ENCODE assay signal across 21 cellular contexts in genomic region chr19:30358821-30359580, GRCh38. TPM values are rescaled to one million over a fixed set of nuclear protein-coding genes. Genes with fewer than 3 reads are reported as not detected.
"Had no signal": no experiment of that assay in that cellular context is flagged by ENCODE, and none has a peak within 500 bp of the region (broad histone marks: within the 10 kb centered on the region; RNA-seq: fewer than 3 reads in every experiment).

No MANE protein-coding gene starts in this region.

- DNase-seq: activated CD4-positive, alpha-beta memory T cell treated with anti-CD3 and anti-CD28 coated beads, Interleukin-2, amount 10 ng/mL, durations not matched to agents 7 days and 5 days; activated CD4-positive, alpha-beta T cell treated with anti-CD3 and anti-CD28 coated beads, Interleukin-2, amount 50 U/mL, for 1 hour; activated CD4-positive, CD25-positive, alpha-beta regulatory T cell; activated CD8-positive, alpha-beta memory T cell treated with anti-CD3 and anti-CD28 coated beads, Interleukin-2, amount 50 U/mL, for 4 hours; activated naive CD4-positive, alpha-beta T cell treated with anti-CD3 and anti-CD28 coated beads, Interleukin-2, amount 50 U/mL, for 16 hours; activated T-cell treated with anti-CD3 and anti-CD28 coated beads, Interleukin-2, amount 50 U/mL, for 1 hour; amniotic stem cell; Karpas-422; NCI-H1048; NCI-H146; NCI-H187 treated with DMSO at 0.1 percent for 48 hours; NCI-H2081 treated with DMSO at 0.1 percent for 48 hours; NCI-H446; NCI-H524; SHP77 treated with DMSO at 0.1 percent for 48 hours; T-helper 17 cell; T-helper 9 cell had no signal

- H3K36me3 ChIP-seq: ascending aorta had no signal

- H3K27ac ChIP-seq: ascending aorta had no signal

- H3K4me1 Mint-ChIP-seq: activated CD4-positive, alpha-beta memory T cell treated with anti-CD3 and anti-CD28 coated beads, Interleukin-2, amount 10 ng/mL, durations not matched to agents 7 days and 5 days; central memory CD8-positive, alpha-beta T cell; T-helper 17 cell had no signal

- H3K9me3 ChIP-seq: ascending aorta had no signal

- H3K27me3 ChIP-seq: ascending aorta had no signal

- H3K4me3 Mint-ChIP-seq: activated CD4-positive, alpha-beta memory T cell treated with anti-CD3 and anti-CD28 coated beads, Interleukin-2, amount 10 ng/mL, durations not matched to agents 7 days and 5 days; brain; central memory CD8-positive, alpha-beta T cell; T-helper 17 cell had no signal

- H3K9me3 Mint-ChIP-seq: activated CD4-positive, alpha-beta memory T cell treated with anti-CD3 and anti-CD28 coated beads, Interleukin-2, amount 10 ng/mL, durations not matched to agents 7 days and 5 days; brain; central memory CD8-positive, alpha-beta T cell had no signal

- H3K4me3 ChIP-seq: ascending aorta had no signal

- H3K4me1 ChIP-seq: ascending aorta had no signal

- ATAC-seq: T-helper 17 cell had no signal

- H3K27ac Mint-ChIP-seq: activated CD4-positive, alpha-beta memory T cell treated with anti-CD3 and anti-CD28 coated beads, Interleukin-2, amount 10 ng/mL, durations not matched to agents 7 days and 5 days; T-helper 17 cell had no signal

RNA-seq across cellular contexts. Expression of gene ZNF536, which starts 13.2 kb away (rescaled TPM):
- total RNA-seq: activated CD4-positive, alpha-beta memory T cell treated with anti-CD3 and anti-CD28 coated beads, Interleukin-2, amount 10 ng/mL, durations not matched to agents 7 days and 5 days; activated CD8-positive, alpha-beta memory T cell treated with anti-CD3 and anti-CD28 coated beads for 36 hours; ascending aorta; T-helper 17 cell had no signal
